1 cellular context compared by ENCODE assay signal in the genomic region with DNA sequence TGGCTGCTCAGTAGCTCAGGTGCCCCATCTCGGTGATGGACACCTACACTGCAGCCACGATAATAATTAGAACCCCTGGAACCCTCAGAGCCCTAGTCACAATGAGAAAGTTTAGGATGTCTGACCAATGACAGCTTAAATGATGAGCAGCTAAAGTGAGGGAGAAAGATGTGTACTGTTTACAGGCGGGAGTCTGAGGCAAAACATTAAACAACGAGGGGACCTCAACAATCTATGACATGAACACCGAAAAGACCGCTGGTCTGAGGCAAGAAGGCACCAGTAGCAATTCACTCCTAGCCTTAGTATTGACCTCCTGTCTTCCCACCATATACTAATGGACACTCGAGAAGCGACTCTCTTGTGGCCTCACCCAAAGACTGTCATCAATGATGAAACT.
TF ChIP-seq lines count a peak whose summit lies in the region.

No MANE protein-coding gene starts in this region.

TF ChIP-seq in H1, 55 proteins besides CTCF, POLR2A, EP300 and RAD21:
- TF ChIP-seq RFX5 (IDR thresholded peaks at IDR 0.05; ENCODE audit: borderline replicate concordance, low read depth, low read length) (no peak), SP1 (IDR thresholded peaks at IDR 0.05; ENCODE audit: low read depth, low read length) (no peak), EZH2 (IDR thresholded peaks at IDR 0.05; ENCODE audit: low read depth, low read length, severe bottlenecking) (no peak), TAF7 (optimal IDR thresholded peaks at IDR 0.05; ENCODE audit: borderline replicate concordance, low read depth, low read length) (no peak), NRF1 (IDR thresholded peaks at IDR 0.05; ENCODE audit: low read depth, low read length) (no peak), CTBP2 (IDR thresholded peaks at IDR 0.05; ENCODE audit: borderline replicate concordance, insufficient read depth, insufficient read length, low read length) (no peak), KDM4A (IDR thresholded peaks at IDR 0.05; ENCODE audit: low read depth, low read length, severe bottlenecking) (no peak), CHD2 (IDR thresholded peaks at IDR 0.05; ENCODE audit: low read length) (no peak), FOSL1 (IDR thresholded peaks at IDR 0.05; ENCODE audit: insufficient read depth, low read depth, low read length) (no peak), JUN (IDR thresholded peaks at IDR 0.05; ENCODE audit: low read depth, low read length) (no peak), SIRT6 (IDR thresholded peaks at IDR 0.05; ENCODE audit: low read length) (no peak), EGR1 (IDR thresholded peaks at IDR 0.05; ENCODE audit: borderline replicate concordance, low read depth, low read length) (no peak), TAF1 (IDR thresholded peaks at IDR 0.05; ENCODE audit: low read depth, low read length) (no peak), ASH2L (IDR thresholded peaks at IDR 0.05; ENCODE audit: low read length) (no peak), RBBP5 (IDR thresholded peaks at IDR 0.05; ENCODE audit: borderline replicate concordance, low read depth, low read length) (no peak), POLR2AphosphoS5 (IDR thresholded peaks at IDR 0.05; ENCODE audit: low read depth, low read length) (no peak)
- TF ChIP-seq, protein P1, sequence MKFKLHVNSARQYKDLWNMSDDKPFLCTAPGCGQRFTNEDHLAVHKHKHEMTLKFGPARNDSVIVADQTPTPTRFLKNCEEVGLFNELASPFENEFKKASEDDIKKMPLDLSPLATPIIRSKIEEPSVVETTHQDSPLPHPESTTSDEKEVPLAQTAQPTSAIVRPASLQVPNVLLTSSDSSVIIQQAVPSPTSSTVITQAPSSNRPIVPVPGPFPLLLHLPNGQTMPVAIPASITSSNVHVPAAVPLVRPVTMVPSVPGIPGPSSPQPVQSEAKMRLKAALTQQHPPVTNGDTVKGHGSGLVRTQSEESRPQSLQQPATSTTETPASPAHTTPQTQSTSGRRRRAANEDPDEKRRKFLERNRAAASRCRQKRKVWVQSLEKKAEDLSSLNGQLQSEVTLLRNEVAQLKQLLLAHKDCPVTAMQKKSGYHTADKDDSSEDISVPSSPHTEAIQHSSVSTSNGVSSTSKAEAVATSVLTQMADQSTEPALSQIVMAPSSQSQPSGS (IDR thresholded peaks at IDR 0.05; ENCODE audit: low read length), result no peak
- TF ChIP-seq, protein P2, sequence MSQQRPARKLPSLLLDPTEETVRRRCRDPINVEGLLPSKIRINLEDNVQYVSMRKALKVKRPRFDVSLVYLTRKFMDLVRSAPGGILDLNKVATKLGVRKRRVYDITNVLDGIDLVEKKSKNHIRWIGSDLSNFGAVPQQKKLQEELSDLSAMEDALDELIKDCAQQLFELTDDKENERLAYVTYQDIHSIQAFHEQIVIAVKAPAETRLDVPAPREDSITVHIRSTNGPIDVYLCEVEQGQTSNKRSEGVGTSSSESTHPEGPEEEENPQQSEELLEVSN (IDR thresholded peaks at IDR 0.05), result no peak
TF ChIP-seq in H1: peak in this region for 0.
